ENCODE assay signal across 18 cellular contexts in the genomic region with DNA sequence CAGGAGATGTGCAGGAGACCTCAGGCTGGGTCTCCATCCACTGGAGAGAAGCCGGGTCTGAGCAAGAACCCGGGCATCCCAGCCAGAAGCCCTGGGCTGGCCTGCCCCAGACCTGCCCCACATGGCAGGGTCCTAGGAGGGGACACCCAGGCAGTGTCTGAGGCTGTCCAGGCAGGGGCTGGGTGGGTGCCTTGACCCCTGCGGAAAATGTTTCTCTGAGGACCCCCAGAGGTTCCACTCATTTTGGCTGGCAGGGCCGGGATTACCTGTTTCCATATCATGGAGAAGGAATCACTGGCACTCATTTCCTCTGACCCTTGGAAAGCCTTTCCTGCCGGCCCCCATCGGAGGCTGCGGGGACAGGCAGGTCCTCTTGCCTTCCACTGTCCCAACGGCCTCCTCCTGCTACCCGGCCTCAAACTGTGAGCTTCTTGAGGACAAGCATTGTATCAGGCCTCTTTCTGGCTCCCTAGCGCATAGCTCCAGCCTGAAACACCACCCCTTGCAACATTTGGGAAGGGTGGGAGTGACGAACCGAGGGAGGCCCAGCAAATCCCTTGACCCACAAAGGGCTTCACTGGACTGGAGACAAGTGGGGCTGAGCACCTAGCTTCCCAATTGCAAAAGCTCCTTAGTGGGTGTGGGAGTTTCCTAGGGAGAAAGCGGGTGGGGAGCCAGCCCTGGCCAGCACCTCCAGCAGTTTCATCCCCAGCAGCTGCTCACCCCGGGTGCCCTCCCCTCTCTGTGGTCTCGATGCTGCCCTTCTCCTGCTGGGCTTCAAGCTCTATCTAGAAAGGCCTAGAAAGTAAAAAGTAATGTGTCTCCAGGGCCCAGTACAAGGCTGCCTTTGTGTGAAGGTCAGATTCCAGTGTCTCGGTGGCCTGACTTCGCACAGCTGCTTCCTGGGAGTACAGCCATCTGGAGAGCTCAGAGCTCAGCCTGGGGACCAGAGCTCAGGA. TPM values are rescaled to one million over a fixed set of nuclear protein-coding genes. Genes with fewer than 3 reads are reported as not detected.
DNase-seq lines count a peak whose midpoint lies in the region; ATAC-seq, FAIRE-seq and TF ChIP-seq lines count a peak whose summit lies in the region.
"Had no signal": no experiment of that assay in that cellular context is flagged by ENCODE, and none has a peak within 500 bp of the region (broad histone marks: within the 10 kb centered on the region; RNA-seq: fewer than 3 reads in every experiment).

No MANE protein-coding gene starts in this region.

- no peaks in the 10 kb centered on the region for H3K9me3 ChIP-seq in heart right ventricle
- H3K9me3 ChIP-seq in ovary, result no peaks in the 10 kb centered on the region
- no peaks in the 10 kb centered on the region for H3K9me3 ChIP-seq in HepG2 (ENCODE audit: low read length)
- H3K9me3 ChIP-seq: HAP-1 had no signal

- 66 to 68% methylated on average over 17 of the region's 17 CpGs for WGBS in heart right ventricle, 2 donors
- 51 to 55% (median 52%) methylated on average over 16 to 17 of the region's 17 CpGs for WGBS in ovary, 3 donors
- WGBS in HepG2 (ENCODE audit: low lambda C conversion rate), result 32% methylated on average over 11 of the region's 17 CpGs

- no peaks in the 10 kb centered on the region for H4K20me1 ChIP-seq in HepG2 (ENCODE audit: insufficient read depth, low read length)

- ATAC-seq in heart right ventricle, result peak; percentile 56 to 78 (median 70)
- ATAC-seq in HepG2, result no peak; the same call in 2 of the 3 replicates
- ATAC-seq in GM18868 (IDR thresholded peaks at IDR 0.05; ENCODE audit: unreplicated experiment), result no peak

- H3K27ac ChIP-seq in VCaP, result peak overlapping the region; percentile 100; the same call in 1 of the 2 replicates
- H3K27ac ChIP-seq in heart right ventricle, result peak overlapping the region in 9 of 10 donors; percentile 14 to 73 (median 59)
- no peak overlapping the region for H3K27ac ChIP-seq in ovary
- no peak overlapping the region for H3K27ac ChIP-seq in HepG2 (ENCODE audit: extremely low read length, insufficient read depth, low read length)

- BruUV-seq in HepG2 (replicated peaks; lab: Mats Ljungman, UMichigan), result no TSS peak

- H2AFZ ChIP-seq in HepG2 (ENCODE audit: low read length), result no peak overlapping the region

- H3K4me1 ChIP-seq in heart right ventricle (peaks cover 15 to 50% (median 36%) of the 10 kb centered on the region in 9 donors), ovary (ENCODE audit: insufficient read depth) (peaks cover 19% of the 10 kb centered on the region), HepG2 (ENCODE audit: insufficient read depth, low read length) (no peaks in the 10 kb centered on the region)

- no peak for FAIRE-seq in HepG2 (lab: Jason Lieb, UNC)
- FAIRE-seq: colon had no signal

- no peak overlapping the region for H3K4me2 ChIP-seq in HepG2 (ENCODE audit: low read depth, low read length)

- TF ChIP-seq POLR2A in ovary (IDR thresholded peaks at IDR 0.05) (no peak), HepG2 (IDR thresholded peaks at IDR 0.05; ENCODE audit: insufficient read depth in 1 of 2, low read depth in 2 of 2, low read length in 2 of 2) (no peak)

- TF ChIP-seq EP300 in ovary (IDR thresholded peaks at IDR 0.05), result no peak
- no peak for TF ChIP-seq EP300 in HepG2 (IDR thresholded peaks at IDR 0.05; ENCODE audit: low read depth in 2 of 2, low read length in 2 of 2)
- no peak for TF ChIP-seq EP300 in HepG2 (CRISPR knock-in tag; IDR thresholded peaks at IDR 0.05; ENCODE audit: borderline replicate concordance)

- CTCF ChIA-PET in HepG2 (lab: Yijun Ruan, JAX; ENCODE audit: low intra/inter-chr PET ratio, low total read pairs), result no interaction called here

- H3K4me3 ChIP-seq in AG10803 (ENCODE audit: low read length) (no peak overlapping the region), heart right ventricle (no peak overlapping the region), ovary (no peak overlapping the region), HepG2 (replicated peaks in 1 of 3; ENCODE audit: insufficient read depth in 1 of 3, low read depth in 2 of 3, low read length in 3 of 3) (no peak overlapping the region)
- H3K4me3 ChIP-seq: HAP-1 had no signal

- H3K9ac ChIP-seq in HepG2 (ENCODE audit: insufficient read depth, low read depth, low read length), result no peak overlapping the region

- intact Hi-C loops in heart right ventricle (cut with DNase I) (loop anchor here in 1 of 10 donors (5.0 kb wide), 1 partner anchor 33 kb away; no protein-coding TSS in a partner anchor), ovary (cut with DNase I) (no loop called here), HepG2 (cut with micrococcal nuclease; ENCODE audit: unreplicated experiment) (no loop called here)

- no peaks in the 10 kb centered on the region for H3K79me2 ChIP-seq in HepG2 (ENCODE audit: insufficient read depth, low read length)

- no peak for TF ChIP-seq RAD21 in HepG2 (CRISPR knock-in tag; IDR thresholded peaks at IDR 0.05)

- DNase-seq in AG10803 (ENCODE audit: low read depth) (peak; percentile 25), heart right ventricle (peak; percentile 41 to 43), ovary (peak in 4 of 5 donors; percentile 33 to 72 (median 60)), HepG2 (ENCODE audit: low spot score) (no peak), NCI-H774 (lab: John Stamatoyannopoulos, UW) (no peak), COLO668 (lab: John Stamatoyannopoulos, UW; ENCODE audit: unreplicated experiment) (no peak)
- DNase-seq: activated CD4-positive, alpha-beta T cell treated with anti-CD3 and anti-CD28 coated beads, Interleukin-2, amount 50 U/mL, for 1 hour; activated naive CD4-positive, alpha-beta T cell treated with anti-CD3 and anti-CD28 coated beads, Interleukin-2, amount 10 ng/mL, durations not matched to agents 7 days and 5 days; NCI-H1694; retina; T-helper 1 cell; trophoblast cell had no signal

- POLR2A ChIA-PET in HepG2 (lab: Yijun Ruan, JAX), result no interaction called here

- in situ Hi-C loops in HepG2 (cut with HindIII; ENCODE audit: extremely low pct_ligation_motif_present, low pct_unique_long_range_greater_than_20kb), result no loop called here

- TF ChIP-seq CTCF in AG10803 (conservative IDR thresholded peaks at IDR 0.05; ENCODE audit: low read length) (no peak), VCaP (conservative IDR thresholded peaks at IDR 0.05) (no peak), heart right ventricle (IDR thresholded peaks at IDR 0.05) (no peak), ovary (IDR thresholded peaks at IDR 0.05) (no peak), HepG2 (CRISPR knock-in tag; IDR thresholded peaks at IDR 0.05) (no peak)

- H3K27me3 ChIP-seq in heart right ventricle (no peaks in the 10 kb centered on the region), ovary (no peaks in the 10 kb centered on the region), HepG2 (ENCODE audit: control insufficient read depth in 1 of 2, insufficient read depth in 2 of 2, low read length in 2 of 2) (peaks cover 9 to 33% of the 10 kb centered on the region in 2 experiments; a peak in 4 of 5 replicates)

- no peaks in the 10 kb centered on the region for H3K36me3 ChIP-seq in heart right ventricle
- H3K36me3 ChIP-seq in ovary, result no peaks in the 10 kb centered on the region
- H3K36me3 ChIP-seq in HepG2 (replicated peaks in 1 of 2; ENCODE audit: control insufficient read depth in 1 of 2, insufficient read depth in 2 of 2, low read length in 2 of 2), result no peaks in the 10 kb centered on the region
- H3K36me3 ChIP-seq: HAP-1 had no signal

RNA-seq across cellular contexts. Expression of a gene that starts 29.7 kb away (rescaled TPM):
- total RNA-seq in heart right ventricle, result under 1 TPM in 2 of 10 donors, not detected in 8; 0.22 to 0.30 TPM
- polyA plus RNA-seq in heart right ventricle, result under 1 TPM; 0.59 to 0.65 TPM
- total RNA-seq in ovary, result 1 to 10 TPM in 1 of 7 donors, under 1 TPM in 4, not detected in 2; 0.15 to 2.2 (median 0.57) TPM
- under 1 TPM; 0.30 to 0.45 TPM for polyA plus RNA-seq in ovary
- 0.35 and 0.97 TPM in 2 replicates for total RNA-seq in HepG2 (2016; rRNA removed; fragmentation: Illumina TruSeq; extraction: Trizol)
- total RNA-seq in HepG2 (2016; cell fraction: cytosol; rRNA removed; fragmentation: Illumina TruSeq; extraction: Trizol; ENCODE audit: low read depth), result not detected in 2 replicates
- 0.56 and 0.76 TPM in 2 replicates for total RNA-seq in HepG2 (2016; cell fraction: insoluble cytoplasmic fraction; rRNA removed; fragmentation: Illumina TruSeq; extraction: Trizol)
- 0.14 and 0.40 TPM in 2 replicates for total RNA-seq in HepG2 (2016; cell fraction: membrane; rRNA removed; fragmentation: Illumina TruSeq; extraction: Trizol)
- 0.31 and 0.84 TPM in 2 replicates for total RNA-seq in HepG2 (2016; cell fraction: nucleus; rRNA removed; fragmentation: Illumina TruSeq; extraction: Trizol)
- polyA plus RNA-seq in HepG2 (2011; rRNA removed), result 0.71 and 0.81 TPM in 2 replicates
- polyA plus RNA-seq in HepG2 (2011; cell fraction: cytosol; rRNA removed), result 0.45 and 1.1 TPM in 2 replicates
- polyA plus RNA-seq in HepG2 (2011; cell fraction: nucleus; rRNA removed), result 2.1 and 2.6 TPM in 2 replicates
- polyA plus RNA-seq in HepG2 (2012), result 0.74 and 0.77 TPM in 2 replicates
- polyA plus RNA-seq in HepG2 (2016; cell fraction: cytosol; fragmentation: Illumina TruSeq; extraction: Trizol; ENCODE audit: low read depth), result 0.10 and 0.26 TPM in 2 replicates
- 0.36 and 0.49 TPM in 2 replicates for polyA plus RNA-seq in HepG2 (2016; cell fraction: insoluble cytoplasmic fraction; fragmentation: Illumina TruSeq; extraction: Trizol; ENCODE audit: low read depth)
- 0.10 and 0.29 TPM in 2 replicates for polyA plus RNA-seq in HepG2 (2016; cell fraction: membrane; fragmentation: Illumina TruSeq; extraction: Trizol; ENCODE audit: low read depth)
- 1.1 and 1.2 TPM in 2 replicates for polyA plus RNA-seq in HepG2 (2016; cell fraction: nucleus; fragmentation: Illumina TruSeq; extraction: Trizol; ENCODE audit: insufficient read depth, low read depth)
- 3.6 and 4.7 TPM in 2 replicates for polyA minus RNA-seq in HepG2 (2011; rRNA and poly(A)+ RNA removed; ENCODE audit: low replicate concordance)
- 1.6 and 1.8 TPM in 2 replicates for polyA minus RNA-seq in HepG2 (2011; cell fraction: cytosol; rRNA and poly(A)+ RNA removed)
- 1.3 and 1.6 TPM in 2 replicates for polyA minus RNA-seq in HepG2 (2011; cell fraction: nucleus; rRNA and poly(A)+ RNA removed)
- total RNA-seq: lung microvascular endothelial cell had no signal
- polyA plus RNA-seq: IgD-negative memory B cell had no signal

RNA-seq across cellular contexts. Expression of a gene that starts 55.5 kb away (rescaled TPM):
- 100 to 1,000 TPM; 315 to 509 (median 460) TPM for total RNA-seq in heart right ventricle
- polyA plus RNA-seq in heart right ventricle, result 100 to 1,000 TPM; 110 to 125 TPM
- 10 to 100 TPM; 26.8 to 82.4 (median 63.8) TPM for total RNA-seq in ovary
- 10 to 100 TPM; 19.4 to 58.6 TPM for polyA plus RNA-seq in ovary
- total RNA-seq in HepG2 (2016; rRNA removed; fragmentation: Illumina TruSeq; extraction: Trizol), result 50.7 and 130 TPM in 2 replicates
- 6.5 and 9.4 TPM in 2 replicates for total RNA-seq in HepG2 (2016; cell fraction: cytosol; rRNA removed; fragmentation: Illumina TruSeq; extraction: Trizol; ENCODE audit: low read depth)
- total RNA-seq in HepG2 (2016; cell fraction: insoluble cytoplasmic fraction; rRNA removed; fragmentation: Illumina TruSeq; extraction: Trizol), result 50.0 and 88.2 TPM in 2 replicates
- 14.4 and 16.1 TPM in 2 replicates for total RNA-seq in HepG2 (2016; cell fraction: membrane; rRNA removed; fragmentation: Illumina TruSeq; extraction: Trizol)
- 30.4 and 30.8 TPM in 2 replicates for total RNA-seq in HepG2 (2016; cell fraction: nucleus; rRNA removed; fragmentation: Illumina TruSeq; extraction: Trizol)
- 34.2 and 40.7 TPM in 2 replicates for polyA plus RNA-seq in HepG2 (2011; rRNA removed)
- 25.1 and 40.0 TPM in 2 replicates for polyA plus RNA-seq in HepG2 (2011; cell fraction: cytosol; rRNA removed)
- polyA plus RNA-seq in HepG2 (2011; cell fraction: nucleus; rRNA removed), result 22.1 and 25.9 TPM in 2 replicates
- 43.6 and 58.5 TPM in 2 replicates for polyA plus RNA-seq in HepG2 (2012)
- polyA plus RNA-seq in HepG2 (2016; cell fraction: cytosol; fragmentation: Illumina TruSeq; extraction: Trizol; ENCODE audit: low read depth), result 5.2 and 7.2 TPM in 2 replicates
- polyA plus RNA-seq in HepG2 (2016; cell fraction: insoluble cytoplasmic fraction; fragmentation: Illumina TruSeq; extraction: Trizol; ENCODE audit: low read depth), result 87.0 and 90.5 TPM in 2 replicates
- 13.0 and 13.1 TPM in 2 replicates for polyA plus RNA-seq in HepG2 (2016; cell fraction: membrane; fragmentation: Illumina TruSeq; extraction: Trizol; ENCODE audit: low read depth)
- polyA plus RNA-seq in HepG2 (2016; cell fraction: nucleus; fragmentation: Illumina TruSeq; extraction: Trizol; ENCODE audit: insufficient read depth, low read depth), result 42.0 and 56.1 TPM in 2 replicates
- polyA minus RNA-seq in HepG2 (2011; rRNA and poly(A)+ RNA removed; ENCODE audit: low replicate concordance), result 25.1 and 123 TPM in 2 replicates
- polyA minus RNA-seq in HepG2 (2011; cell fraction: cytosol; rRNA and poly(A)+ RNA removed), result 28.9 and 36.8 TPM in 2 replicates
- polyA minus RNA-seq in HepG2 (2011; cell fraction: nucleus; rRNA and poly(A)+ RNA removed), result 20.3 and 30.1 TPM in 2 replicates

RNA-seq across cellular contexts. Expression of a gene that starts 59.7 kb away (rescaled TPM):
- 100 to 1,000 TPM in 8 of 10 donors, 10 to 100 TPM in 2; 78.9 to 210 (median 150) TPM for total RNA-seq in heart right ventricle
- polyA plus RNA-seq in heart right ventricle, result 100 to 1,000 TPM in 1 of 2 donors, 10 to 100 TPM in 1; 40.0 to 226 TPM
- 10 to 100 TPM in 4 of 7 donors, 1 to 10 TPM in 3; 4.9 to 18.0 (median 12.2) TPM for total RNA-seq in ovary
- 10 to 100 TPM in 1 of 2 donors, 1 to 10 TPM in 1; 7.3 to 23.7 TPM for polyA plus RNA-seq in ovary
- total RNA-seq in HepG2 (2016; rRNA removed; fragmentation: Illumina TruSeq; extraction: Trizol), result not detected in 2 replicates
- total RNA-seq in HepG2 (2016; cell fraction: cytosol; rRNA removed; fragmentation: Illumina TruSeq; extraction: Trizol; ENCODE audit: low read depth), result not detected in 2 replicates
- total RNA-seq in HepG2 (2016; cell fraction: insoluble cytoplasmic fraction; rRNA removed; fragmentation: Illumina TruSeq; extraction: Trizol), result not detected in 2 replicates
- not detected in 2 replicates for total RNA-seq in HepG2 (2016; cell fraction: membrane; rRNA removed; fragmentation: Illumina TruSeq; extraction: Trizol)
- total RNA-seq in HepG2 (2016; cell fraction: nucleus; rRNA removed; fragmentation: Illumina TruSeq; extraction: Trizol), result not detected in 2 replicates
- not detected in 2 replicates for polyA plus RNA-seq in HepG2 (2011; rRNA removed)
- not detected in 2 replicates for polyA plus RNA-seq in HepG2 (2011; cell fraction: cytosol; rRNA removed)
- not detected in 2 replicates for polyA plus RNA-seq in HepG2 (2011; cell fraction: nucleus; rRNA removed)
- polyA plus RNA-seq in HepG2 (2012), result 0.56 and 0.99 TPM in 2 replicates
- not detected in 2 replicates for polyA plus RNA-seq in HepG2 (2016; cell fraction: cytosol; fragmentation: Illumina TruSeq; extraction: Trizol; ENCODE audit: low read depth)
- not detected in 2 replicates for polyA plus RNA-seq in HepG2 (2016; cell fraction: insoluble cytoplasmic fraction; fragmentation: Illumina TruSeq; extraction: Trizol; ENCODE audit: low read depth)
- polyA plus RNA-seq in HepG2 (2016; cell fraction: membrane; fragmentation: Illumina TruSeq; extraction: Trizol; ENCODE audit: low read depth), result not detected in 2 replicates
- not detected in 2 replicates for polyA plus RNA-seq in HepG2 (2016; cell fraction: nucleus; fragmentation: Illumina TruSeq; extraction: Trizol; ENCODE audit: insufficient read depth, low read depth)
- 73.6 TPM in 1 of 2 replicates, not detected in the other for polyA minus RNA-seq in HepG2 (2011; rRNA and poly(A)+ RNA removed; ENCODE audit: low replicate concordance)
- polyA minus RNA-seq in HepG2 (2011; cell fraction: cytosol; rRNA and poly(A)+ RNA removed), result 0.49 and 1.8 TPM in 2 replicates
- 0.52 and 0.62 TPM in 2 replicates for polyA minus RNA-seq in HepG2 (2011; cell fraction: nucleus; rRNA and poly(A)+ RNA removed)

Comparison
In these comparisons a context has a peak if more than half of its experiments do, and no peak if none do; other contexts are left out.
1. DNase-seq: peak in AG10803 (single experiment), heart right ventricle (2 of 2) and ovary (4 of 5); none in HepG2 (single experiment), NCI-H774 (single experiment) and COLO668 (single experiment).
2. H3K27ac ChIP-seq: peak in VCaP (single experiment) and heart right ventricle (9 of 10); none in ovary (0 of 2) and HepG2 (single experiment).
3. ATAC-seq: peak in heart right ventricle (8 of 8); none in HepG2 (single experiment) and GM18868 (single experiment).
4. RNA of a gene that starts 59.7 kb away (total RNA-seq): 78.9 to 210 TPM in heart right ventricle and 4.9 to 18.0 TPM in ovary; not detected in HepG2; every median in the first group is over 4 times any median in the second.